Comparison of ENCODE assay signal across 8 cellular contexts in the genomic region with DNA sequence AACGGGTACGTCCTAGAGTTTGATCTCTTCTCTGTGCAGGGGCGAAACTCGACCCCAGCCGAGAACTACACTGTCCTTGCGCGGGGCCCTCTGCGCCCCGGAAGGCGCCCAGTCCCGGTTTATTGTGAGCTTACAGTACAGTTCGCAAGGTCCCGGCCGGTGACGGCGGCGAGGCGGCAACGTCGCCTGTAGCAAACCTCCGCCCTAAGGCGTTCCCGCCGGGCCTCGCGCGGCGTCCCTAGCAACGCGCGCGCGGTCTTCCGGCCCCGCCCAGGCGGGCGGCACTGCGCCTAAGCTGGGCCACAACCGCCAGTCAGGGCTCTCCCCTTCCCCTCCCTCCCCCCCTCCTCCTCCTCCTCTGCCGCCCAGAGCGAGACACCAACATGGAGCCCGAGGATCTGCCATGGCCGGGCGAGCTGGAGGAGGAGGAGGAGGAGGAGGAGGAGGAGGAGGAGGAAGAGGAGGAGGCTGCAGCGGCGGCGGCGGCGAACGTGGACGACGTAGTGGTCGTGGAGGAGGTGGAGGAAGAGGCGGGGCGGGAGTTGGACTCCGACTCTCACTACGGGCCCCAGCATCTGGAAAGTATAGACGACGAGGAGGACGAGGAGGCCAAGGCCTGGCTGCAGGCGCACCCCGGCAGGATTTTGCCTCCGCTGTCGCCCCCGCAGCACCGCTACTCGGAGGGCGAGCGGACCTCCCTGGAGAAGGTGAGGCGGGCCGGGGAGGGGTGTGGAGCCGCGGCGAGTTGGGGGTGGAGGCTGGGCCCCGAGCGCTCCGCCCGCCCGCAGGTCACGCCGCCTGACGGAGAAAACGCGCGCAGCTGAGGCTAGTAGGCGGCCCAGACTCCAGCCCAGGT. TPM values are rescaled to one million over a fixed set of nuclear protein-coding genes. Genes with fewer than 3 reads are reported as not detected.
A peak's percentile ranks its signal among the peaks of the same experiment; 100 is the strongest.
DNase-seq lines count a peak whose midpoint lies in the region; ATAC-seq lines count a peak whose summit lies in the region.

A gene with protein sequence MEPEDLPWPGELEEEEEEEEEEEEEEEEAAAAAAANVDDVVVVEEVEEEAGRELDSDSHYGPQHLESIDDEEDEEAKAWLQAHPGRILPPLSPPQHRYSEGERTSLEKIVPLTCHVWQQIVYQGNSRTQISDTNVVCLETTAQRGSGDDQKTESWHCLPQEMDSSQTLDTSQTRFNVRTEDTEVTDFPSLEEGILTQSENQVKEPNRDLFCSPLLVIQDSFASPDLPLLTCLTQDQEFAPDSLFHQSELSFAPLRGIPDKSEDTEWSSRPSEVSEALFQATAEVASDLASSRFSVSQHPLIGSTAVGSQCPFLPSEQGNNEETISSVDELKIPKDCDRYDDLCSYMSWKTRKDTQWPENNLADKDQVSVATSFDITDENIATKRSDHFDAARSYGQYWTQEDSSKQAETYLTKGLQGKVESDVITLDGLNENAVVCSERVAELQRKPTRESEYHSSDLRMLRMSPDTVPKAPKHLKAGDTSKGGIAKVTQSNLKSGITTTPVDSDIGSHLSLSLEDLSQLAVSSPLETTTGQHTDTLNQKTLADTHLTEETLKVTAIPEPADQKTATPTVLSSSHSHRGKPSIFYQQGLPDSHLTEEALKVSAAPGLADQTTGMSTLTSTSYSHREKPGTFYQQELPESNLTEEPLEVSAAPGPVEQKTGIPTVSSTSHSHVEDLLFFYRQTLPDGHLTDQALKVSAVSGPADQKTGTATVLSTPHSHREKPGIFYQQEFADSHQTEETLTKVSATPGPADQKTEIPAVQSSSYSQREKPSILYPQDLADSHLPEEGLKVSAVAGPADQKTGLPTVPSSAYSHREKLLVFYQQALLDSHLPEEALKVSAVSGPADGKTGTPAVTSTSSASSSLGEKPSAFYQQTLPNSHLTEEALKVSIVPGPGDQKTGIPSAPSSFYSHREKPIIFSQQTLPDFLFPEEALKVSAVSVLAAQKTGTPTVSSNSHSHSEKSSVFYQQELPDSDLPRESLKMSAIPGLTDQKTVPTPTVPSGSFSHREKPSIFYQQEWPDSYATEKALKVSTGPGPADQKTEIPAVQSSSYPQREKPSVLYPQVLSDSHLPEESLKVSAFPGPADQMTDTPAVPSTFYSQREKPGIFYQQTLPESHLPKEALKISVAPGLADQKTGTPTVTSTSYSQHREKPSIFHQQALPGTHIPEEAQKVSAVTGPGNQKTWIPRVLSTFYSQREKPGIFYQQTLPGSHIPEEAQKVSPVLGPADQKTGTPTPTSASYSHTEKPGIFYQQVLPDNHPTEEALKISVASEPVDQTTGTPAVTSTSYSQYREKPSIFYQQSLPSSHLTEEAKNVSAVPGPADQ (N-terminal part only) (plus strand): TSS at position 351 of the 856 bp plus-strand sequence. CDS start 33 bp downstream, at position 384.

- peak; percentile 85 for DNase-seq in COR-L47 (lab: John Stamatoyannopoulos, UW)
- DNase-seq in HT-29 (ENCODE audit: low spot score): peak; percentile 93
- DNase-seq in NK-92 treated with Interleukin-12 subunit alpha and Interleukin-12 subunit beta, amount 100 ng/mL, for 24 hours (lab: John Stamatoyannopoulos, UW): peak; percentile 94
- peak; percentile 94 for DNase-seq in activated CD8-positive, alpha-beta memory T cell treated with anti-CD3 and anti-CD28 coated beads for 24 hours
- DNase-seq in effector CD8-positive, alpha-beta T cell (lab: John Stamatoyannopoulos, UW): peak; percentile 80
- DNase-seq in medulla oblongata (ENCODE audit: extremely low spot score): peak; percentile 93
- DNase-seq in stimulated activated CD4-positive, alpha-beta T cell treated with anti-CD3 and anti-CD28 coated beads, TNF-alpha, amount 100 ng/mL, for 48 hours (ENCODE audit: low read depth in 3 of 3): peak; percentile 73 to 84 (median 78)

- peak; percentile 83 for ATAC-seq in GM21360 (IDR thresholded peaks at IDR 0.05; ENCODE audit: unreplicated experiment)

RNA-seq across cellular contexts. Expression of the gene that starts here (rescaled TPM):
- total RNA-seq in HT-29 (2014; rRNA removed; shearing (Covaris generic)): 13.9 and 18.2 TPM in 2 replicates

Comparison
In these comparisons a context has a peak if more than half of its experiments do, and no peak if none do; other contexts are left out.
1. Peak in every context shown above with its lines: DNase-seq and ATAC-seq.